ENCODE assay signal across 27 cellular contexts in genomic region chr22:42984814-42985540, GRCh38. TPM values are rescaled to one million over a fixed set of nuclear protein-coding genes. Genes with fewer than 3 reads are reported as not detected.
DNase-seq lines count a peak whose midpoint lies in the region; ATAC-seq and TF ChIP-seq lines count a peak whose summit lies in the region.
"Had no signal": no experiment of that assay in that cellular context is flagged by ENCODE, and none has a peak within 500 bp of the region (broad histone marks: within the 10 kb centered on the region; RNA-seq: fewer than 3 reads in every experiment).

No MANE protein-coding gene starts in this region.

- H3K9ac ChIP-seq in neuronal stem cell (ENCODE audit: low read depth, low read length, poor library complexity) (no peak overlapping the region), MM.1S (ENCODE audit: low read length) (no peak overlapping the region), PC-3 (ENCODE audit: low read length) (no peak overlapping the region)
- H3K9ac ChIP-seq: GM23248 had no signal

- no peak for DNase-seq in activated naive CD8-positive, alpha-beta T cell treated with anti-CD3 and anti-CD28 coated beads for 36 hours
- DNase-seq in activated naive CD8-positive, alpha-beta T cell treated with anti-CD3 and anti-CD28 coated beads, Interleukin-2, amount 50 U/mL, for 24 hours: no peak
- DNase-seq in endothelial cell (ENCODE audit: low spot score) (no peak), neuronal stem cell (ENCODE audit: low spot score) (no peak), cerebellar nuclear complex (lab: John Stamatoyannopoulos, UW) (no peak), MM.1S (no peak), PC-3 (no peak), 8988T (no peak)
- DNase-seq: activated CD4-positive, alpha-beta T cell treated with anti-CD3 and anti-CD28 coated beads, Interleukin-2, amount 50 U/mL, for 48 hours; activated CD4-positive, CD25-positive, alpha-beta regulatory T cell; activated CD8-positive, alpha-beta memory T cell treated with anti-CD3 and anti-CD28 coated beads, Interleukin-2, amount 50 U/mL, for 48 hours; activated effector memory CD4-positive, alpha-beta T cell treated with Interleukin-2 at 50 U/mL for 16 hours; Calu3; dermis blood vessel endothelial cell; GM23248; heart left ventricle; KG1; midbrain; MV-4-11; NCI-H1694; NCI-H69; small intestine; stimulated activated CD4-positive, alpha-beta T cell treated with anti-CD3 and anti-CD28 coated beads, Interleukin-2, amount 100 ng/mL, for 24 hours had no signal

- H3K9me3 ChIP-seq in neuronal stem cell (replicated peaks in 1 of 2; ENCODE audit: control insufficient read depth in 2 of 2, insufficient read depth in 1 of 2, low read depth in 1 of 2, low read length in 2 of 2) (peaks cover 0 to 1% of the 10 kb centered on the region in 2 donors), MM.1S (replicated peaks; ENCODE audit: insufficient read depth, low read length) (no peaks in the 10 kb centered on the region), PC-3 (ENCODE audit: low read length) (no peaks in the 10 kb centered on the region)
- H3K9me3 ChIP-seq: breast epithelium, heart left ventricle had no signal

- H3K27ac Mint-ChIP-seq in activated naive CD8-positive, alpha-beta T cell treated with anti-CD3 and anti-CD28 coated beads for 36 hours: peak overlapping the region; percentile 45
- H3K27ac Mint-ChIP-seq in activated naive CD8-positive, alpha-beta T cell treated with anti-CD3 and anti-CD28 coated beads, Interleukin-2, amount 50 U/mL, for 24 hours: no peak overlapping the region
- peak overlapping the region; percentile 75 for H3K27ac Mint-ChIP-seq in endothelial cell (ENCODE audit: unreplicated experiment)
- H3K27ac Mint-ChIP-seq: stimulated activated effector memory CD8-positive, alpha-beta T cell treated with anti-CD3 and anti-CD28 coated beads, Interleukin-12 subunit alpha, Interleukin-12 subunit beta, amount 100 ng/mL, for 72 hours had no signal

- H3K4me3 ChIP-seq in neuronal stem cell (ENCODE audit: low read length in 2 of 2) (no peak overlapping the region), MM.1S (ENCODE audit: low read length) (no peak overlapping the region), PC-3 (ENCODE audit: low read length) (no peak overlapping the region)
- H3K4me3 ChIP-seq: breast epithelium, GM23248, heart left ventricle had no signal

- H3K4me3 Mint-ChIP-seq in activated naive CD8-positive, alpha-beta T cell treated with anti-CD3 and anti-CD28 coated beads for 36 hours: no peak overlapping the region
- H3K4me3 Mint-ChIP-seq in activated naive CD8-positive, alpha-beta T cell treated with anti-CD3 and anti-CD28 coated beads, Interleukin-2, amount 50 U/mL, for 24 hours: no peak overlapping the region
- H3K4me3 Mint-ChIP-seq in endothelial cell (ENCODE audit: unreplicated experiment): no peak overlapping the region
- H3K4me3 Mint-ChIP-seq: stimulated activated effector memory CD8-positive, alpha-beta T cell treated with anti-CD3 and anti-CD28 coated beads, Interleukin-12 subunit alpha, Interleukin-12 subunit beta, amount 100 ng/mL, for 72 hours had no signal

- no peak overlapping the region for H3K4ac ChIP-seq in neuronal stem cell (ENCODE audit: low read length)

- H3F3A ChIP-seq in MM.1S (ENCODE audit: insufficient read depth, low read length): no peaks in the 10 kb centered on the region
- H3F3A ChIP-seq in PC-3 (ENCODE audit: low read length, unreplicated experiment): no peaks in the 10 kb centered on the region

- no peak overlapping the region for H2AFZ ChIP-seq in neuronal stem cell (ENCODE audit: low read length)
- H2AFZ ChIP-seq in MM.1S (ENCODE audit: low read length): no peak overlapping the region
- H2AFZ ChIP-seq in PC-3 (ENCODE audit: low read length): no peak overlapping the region
- H2AFZ ChIP-seq: GM23248 had no signal

- H2BK5ac ChIP-seq in neuronal stem cell (ENCODE audit: low read length): no peak overlapping the region

- no peak overlapping the region for H2AK5ac ChIP-seq in neuronal stem cell (ENCODE audit: low read depth, low read length)

- H3K27ac ChIP-seq in neuronal stem cell (replicated peaks; ENCODE audit: low read length) (no peak overlapping the region), MM.1S (ENCODE audit: low read length) (no peak overlapping the region), PC-3 (ENCODE audit: low read length) (no peak overlapping the region)
- H3K27ac ChIP-seq: 22Rv1, breast epithelium, GM23248, heart left ventricle, HL-60 had no signal

- H3K4me2 ChIP-seq in neuronal stem cell (ENCODE audit: insufficient read depth, low read length, poor library complexity, severe bottlenecking): no peak overlapping the region
- H3K4me2 ChIP-seq in MM.1S (ENCODE audit: low read depth, low read length): no peak overlapping the region
- no peak overlapping the region for H3K4me2 ChIP-seq in PC-3 (ENCODE audit: low read length)

- H3K36me3 Mint-ChIP-seq in activated naive CD8-positive, alpha-beta T cell treated with anti-CD3 and anti-CD28 coated beads for 36 hours: no peaks in the 10 kb centered on the region
- no peaks in the 10 kb centered on the region for H3K36me3 Mint-ChIP-seq in activated naive CD8-positive, alpha-beta T cell treated with anti-CD3 and anti-CD28 coated beads, Interleukin-2, amount 50 U/mL, for 24 hours (ENCODE audit: low read depth)
- no peaks in the 10 kb centered on the region for H3K36me3 Mint-ChIP-seq in endothelial cell (ENCODE audit: low read depth, unreplicated experiment)
- H3K36me3 Mint-ChIP-seq: stimulated activated effector memory CD8-positive, alpha-beta T cell treated with anti-CD3 and anti-CD28 coated beads, Interleukin-12 subunit alpha, Interleukin-12 subunit beta, amount 100 ng/mL, for 72 hours had no signal

- H3K27me3 Mint-ChIP-seq in activated naive CD8-positive, alpha-beta T cell treated with anti-CD3 and anti-CD28 coated beads for 36 hours: no peaks in the 10 kb centered on the region
- H3K27me3 Mint-ChIP-seq in activated naive CD8-positive, alpha-beta T cell treated with anti-CD3 and anti-CD28 coated beads, Interleukin-2, amount 50 U/mL, for 24 hours: no peaks in the 10 kb centered on the region
- no peaks in the 10 kb centered on the region for H3K27me3 Mint-ChIP-seq in endothelial cell (ENCODE audit: unreplicated experiment)

- H3K36me3 ChIP-seq in neuronal stem cell (replicated peaks in 1 of 2; ENCODE audit: control insufficient read depth in 2 of 2, insufficient read depth in 2 of 2, low read length in 2 of 2) (no peaks in the 10 kb centered on the region), MM.1S (replicated peaks; ENCODE audit: insufficient read depth, low read length) (no peaks in the 10 kb centered on the region), PC-3 (ENCODE audit: low read depth, low read length) (no peaks in the 10 kb centered on the region)
- H3K36me3 ChIP-seq: breast epithelium, heart left ventricle had no signal

- H3K4me1 Mint-ChIP-seq in activated naive CD8-positive, alpha-beta T cell treated with anti-CD3 and anti-CD28 coated beads for 36 hours: peaks cover 7% of the 10 kb centered on the region
- peaks cover 4% of the 10 kb centered on the region for H3K4me1 Mint-ChIP-seq in activated naive CD8-positive, alpha-beta T cell treated with anti-CD3 and anti-CD28 coated beads, Interleukin-2, amount 50 U/mL, for 24 hours
- peaks cover 16% of the 10 kb centered on the region for H3K4me1 Mint-ChIP-seq in endothelial cell (ENCODE audit: unreplicated experiment)

- no TSS peak for BruUV-seq in PC-3 (replicated peaks; lab: Mats Ljungman, UMichigan)

- intact Hi-C loops in PC-3 (cut with micrococcal nuclease): no loop called here

- no peak overlapping the region for H2BK120ac ChIP-seq in neuronal stem cell (ENCODE audit: low read depth, low read length)

- POLR2A ChIA-PET in PC-3 (lab: Charles Lee; ENCODE audit: unreplicated experiment): no interaction called here

- no peak overlapping the region for H3K14ac ChIP-seq in neuronal stem cell (ENCODE audit: low read length)

- peak overlapping the region; percentile 80 for H3K23ac ChIP-seq in neuronal stem cell (ENCODE audit: low read depth, low read length, poor library complexity)

- H3K9me2 ChIP-seq in MM.1S (replicated peaks; ENCODE audit: insufficient read depth, low read length) (no peaks in the 10 kb centered on the region), PC-3 (replicated peaks; ENCODE audit: low read length) (no peaks in the 10 kb centered on the region)

- H3K79me2 ChIP-seq in MM.1S (ENCODE audit: low read length) (peaks cover 11% of the 10 kb centered on the region; the same call in 1 of the 2 replicates), PC-3 (ENCODE audit: low read length) (peaks cover 48% of the 10 kb centered on the region)

- H3K18ac ChIP-seq in neuronal stem cell (ENCODE audit: low read length): no peak overlapping the region

- no peak overlapping the region for H4K91ac ChIP-seq in neuronal stem cell (ENCODE audit: low read depth, low read length, poor library complexity)

- CTCF ChIA-PET in PC-3 (lab: Charles Lee): no interaction called here

- H3K79me1 ChIP-seq in neuronal stem cell (ENCODE audit: low read depth, low read length): peaks cover 14% of the 10 kb centered on the region

- H4K20me1 ChIP-seq in MM.1S (ENCODE audit: insufficient read depth, low read length) (no peaks in the 10 kb centered on the region), PC-3 (ENCODE audit: low read length) (no peaks in the 10 kb centered on the region)

- no peak overlapping the region for H2BK12ac ChIP-seq in neuronal stem cell (ENCODE audit: low read length)

- H2BK15ac ChIP-seq in neuronal stem cell (ENCODE audit: low read length): no peak overlapping the region

- H3K9me3 Mint-ChIP-seq in activated naive CD8-positive, alpha-beta T cell treated with anti-CD3 and anti-CD28 coated beads for 36 hours: no peaks in the 10 kb centered on the region
- no peaks in the 10 kb centered on the region for H3K9me3 Mint-ChIP-seq in activated naive CD8-positive, alpha-beta T cell treated with anti-CD3 and anti-CD28 coated beads, Interleukin-2, amount 50 U/mL, for 24 hours
- no peaks in the 10 kb centered on the region for H3K9me3 Mint-ChIP-seq in endothelial cell (ENCODE audit: unreplicated experiment)
- H3K9me3 Mint-ChIP-seq: stimulated activated effector memory CD8-positive, alpha-beta T cell treated with anti-CD3 and anti-CD28 coated beads, Interleukin-12 subunit alpha, Interleukin-12 subunit beta, amount 100 ng/mL, for 72 hours had no signal

- H3K4me1 ChIP-seq in neuronal stem cell (ENCODE audit: control insufficient read depth in 2 of 2, insufficient read depth in 1 of 2, low read depth in 1 of 2, low read length in 2 of 2) (peaks cover 10 to 15% of the 10 kb centered on the region in 2 donors), MM.1S (ENCODE audit: low read length) (no peaks in the 10 kb centered on the region), PC-3 (ENCODE audit: insufficient read depth, low read length) (no peaks in the 10 kb centered on the region; the same call in 1 of the 2 replicates)
- H3K4me1 ChIP-seq: breast epithelium had no signal

- WGBS in neuronal stem cell (ENCODE audit: extremely low coverage in 2 of 2, insufficient read length in 2 of 2, insufficient replicate concordance in 1 of 2), 2 donors: no CpG with 5 or more reads among the region's 9 CpGs

- H4K8ac ChIP-seq in neuronal stem cell (ENCODE audit: low read depth, low read length): no peak overlapping the region

- TF ChIP-seq CTCF in endothelial cell (IDR thresholded peaks at IDR 0.05; ENCODE audit: unreplicated experiment): no peak
- no peak for TF ChIP-seq CTCF in MM.1S (IDR thresholded peaks at IDR 0.05; ENCODE audit: low read length)
- TF ChIP-seq CTCF in PC-3 (conservative IDR thresholded peaks at IDR 0.05; ENCODE audit: low read depth, low read length): no peak

- ATAC-seq in activated naive CD8-positive, alpha-beta T cell treated with anti-CD3 and anti-CD28 coated beads, Interleukin-2, amount 50 U/mL, for 24 hours: no peak
- no peak for ATAC-seq in PC-3
- ATAC-seq: stimulated activated effector memory CD8-positive, alpha-beta T cell treated with anti-CD3 and anti-CD28 coated beads, Interleukin-12 subunit alpha, Interleukin-12 subunit beta, amount 100 ng/mL, for 72 hours had no signal

- H3K27me3 ChIP-seq in neuronal stem cell (ENCODE audit: control insufficient read depth in 3 of 3, insufficient read depth in 3 of 3, low read depth in 1 of 3, low read length in 3 of 3) (no peaks in the 10 kb centered on the region), MM.1S (replicated peaks; ENCODE audit: insufficient read depth, low read length) (no peaks in the 10 kb centered on the region), PC-3 (ENCODE audit: low read length) (no peaks in the 10 kb centered on the region)
- H3K27me3 ChIP-seq: breast epithelium, heart left ventricle had no signal

RNA-seq across cellular contexts. Expression of gene PACSIN2, which starts 30.0 kb away (rescaled TPM):
- 10 to 100 TPM; 30.2 to 34.6 TPM for total RNA-seq in activated naive CD8-positive, alpha-beta T cell treated with anti-CD3 and anti-CD28 coated beads for 36 hours
- total RNA-seq in endothelial cell (ENCODE audit: unreplicated experiment): 93.7 TPM
- polyA plus RNA-seq in neuronal stem cell (2013, experiment 1 of 2): 34.2 TPM
- 34.2 TPM for polyA plus RNA-seq in neuronal stem cell (2013, experiment 2 of 2)
- total RNA-seq in PC-3 (2014; rRNA removed): 25.7 and 46.1 TPM in 2 replicates
